1 cellular context compared by ENCODE assay signal in the genomic region with DNA sequence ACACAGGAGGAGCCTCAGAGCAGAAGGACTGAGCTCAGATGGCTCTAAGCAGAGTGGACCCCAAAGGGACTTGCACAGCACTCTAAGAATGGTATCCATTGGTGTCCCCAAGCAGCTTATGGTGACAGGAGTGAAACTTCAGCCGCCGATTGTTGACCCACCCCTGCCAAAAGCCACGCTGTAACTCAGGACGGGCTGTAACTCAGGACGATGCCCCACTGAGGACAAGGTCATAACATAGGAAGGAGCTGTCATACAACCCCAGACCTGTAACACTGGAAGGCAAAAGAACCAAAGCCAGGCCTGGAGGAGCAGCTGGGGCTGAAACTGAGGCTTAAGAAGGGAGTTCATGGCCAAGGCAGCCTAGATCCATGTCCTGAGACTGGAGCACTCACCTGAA.
TF ChIP-seq lines count a peak whose summit lies in the region.

No MANE protein-coding gene starts in this region.

TF ChIP-seq in GM12878, 131 proteins besides CTCF, POLR2A, EP300 and RAD21:
- no peak for TF ChIP-seq ZNF207 (IDR thresholded peaks at IDR 0.05; ENCODE audit: borderline replicate concordance)
- TF ChIP-seq, protein P1, sequence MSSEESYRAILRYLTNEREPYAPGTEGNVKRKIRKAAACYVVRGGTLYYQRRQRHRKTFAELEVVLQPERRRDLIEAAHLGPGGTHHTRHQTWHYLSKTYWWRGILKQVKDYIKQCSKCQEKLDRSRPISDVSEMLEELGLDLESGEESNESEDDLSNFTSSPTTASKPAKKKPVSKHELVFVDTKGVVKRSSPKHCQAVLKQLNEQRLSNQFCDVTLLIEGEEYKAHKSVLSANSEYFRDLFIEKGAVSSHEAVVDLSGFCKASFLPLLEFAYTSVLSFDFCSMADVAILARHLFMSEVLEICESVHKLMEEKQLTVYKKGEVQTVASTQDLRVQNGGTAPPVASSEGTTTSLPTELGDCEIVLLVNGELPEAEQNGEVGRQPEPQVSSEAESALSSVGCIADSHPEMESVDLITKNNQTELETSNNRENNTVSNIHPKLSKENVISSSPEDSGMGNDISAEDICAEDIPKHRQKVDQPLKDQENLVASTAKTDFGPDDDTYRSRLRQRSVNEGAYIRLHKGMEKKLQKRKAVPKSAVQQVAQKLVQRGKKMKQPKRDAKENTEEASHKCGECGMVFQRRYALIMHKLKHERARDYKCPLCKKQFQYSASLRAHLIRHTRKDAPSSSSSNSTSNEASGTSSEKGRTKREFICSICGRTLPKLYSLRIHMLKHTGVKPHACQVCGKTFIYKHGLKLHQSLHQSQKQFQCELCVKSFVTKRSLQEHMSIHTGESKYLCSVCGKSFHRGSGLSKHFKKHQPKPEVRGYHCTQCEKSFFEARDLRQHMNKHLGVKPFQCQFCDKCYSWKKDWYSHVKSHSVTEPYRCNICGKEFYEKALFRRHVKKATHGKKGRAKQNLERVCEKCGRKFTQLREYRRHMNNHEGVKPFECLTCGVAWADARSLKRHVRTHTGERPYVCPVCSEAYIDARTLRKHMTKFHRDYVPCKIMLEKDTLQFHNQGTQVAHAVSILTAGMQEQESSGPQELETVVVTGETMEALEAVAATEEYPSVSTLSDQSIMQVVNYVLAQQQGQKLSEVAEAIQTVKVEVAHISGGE (CRISPR knock-in tag; IDR thresholded peaks at IDR 0.05), result no peak
- no peak for TF ChIP-seq ETV6 (conservative IDR thresholded peaks at IDR 0.05 in 1 of 2, IDR thresholded peaks at IDR 0.05 in 1 of 2; ENCODE audit: borderline replicate concordance in 1 of 2, low read depth in 1 of 2)
- TF ChIP-seq ZSCAN29 (IDR thresholded peaks at IDR 0.05), result no peak
- no peak for TF ChIP-seq SMARCA5 (IDR thresholded peaks at IDR 0.05)
- no peak for TF ChIP-seq MEF2B (IDR thresholded peaks at IDR 0.05; ENCODE audit: partially characterized antibody, poor library complexity, severe bottlenecking)
